ENCODE assay signal across 1 cellular context in the genomic region with DNA sequence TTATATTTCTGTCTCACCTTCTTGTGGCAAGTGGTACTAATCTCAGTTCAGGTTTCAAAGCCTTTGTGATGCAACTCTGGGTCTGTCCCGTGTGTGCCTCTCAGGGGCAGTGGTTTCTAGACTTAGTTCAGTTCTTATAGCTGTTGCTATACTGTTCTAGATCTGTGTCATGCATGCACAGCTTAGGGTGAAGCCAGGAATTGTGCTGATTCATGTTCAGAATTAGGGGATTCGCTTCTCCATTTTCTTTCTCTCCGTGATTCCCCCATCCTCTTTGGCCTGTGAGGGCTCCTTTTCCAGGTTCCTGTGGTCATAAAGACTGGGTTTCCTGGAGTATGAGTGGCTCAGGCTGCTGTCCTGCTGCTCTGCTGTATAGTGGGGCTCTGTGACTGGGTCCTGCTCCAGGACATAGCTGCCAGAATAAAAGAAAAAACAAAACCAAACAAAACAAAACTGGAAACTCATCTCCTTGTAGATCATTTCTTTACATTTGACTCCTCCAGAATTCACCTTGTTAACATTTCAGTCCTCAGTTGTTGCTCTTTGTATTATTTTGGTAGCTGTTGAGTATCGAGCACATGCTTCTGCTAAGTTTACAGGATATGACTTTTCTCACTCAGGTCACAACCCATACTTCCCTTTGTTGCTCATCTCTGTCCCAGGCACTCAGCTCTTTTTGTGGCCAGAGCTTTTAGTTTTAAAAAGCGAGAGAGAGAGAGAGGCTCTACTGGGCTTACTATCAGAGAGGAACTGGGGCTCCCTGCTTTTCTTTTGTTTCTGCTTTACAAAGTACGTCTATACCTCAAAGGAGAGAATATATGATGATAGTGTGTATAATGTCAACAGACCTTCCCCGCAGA.
TF ChIP-seq lines count a peak whose summit lies in the region.

No MANE protein-coding gene starts in this region.

TF ChIP-seq in K562, 482 proteins besides CTCF, POLR2A, EP300 and RAD21 (continued from another document and continues in another):
- TF ChIP-seq THAP12 (CRISPR knock-in tag; IDR thresholded peaks at IDR 0.05), result no peak
- no peak for TF ChIP-seq ZNF324 (CRISPR knock-in tag; IDR thresholded peaks at IDR 0.05)
- peak; percentile 42; the same call in 1 of the 2 replicates for TF ChIP-seq NBN (IDR thresholded peaks at IDR 0.05; ENCODE audit: low read depth)
- no peak for TF ChIP-seq NUFIP1 (IDR thresholded peaks at IDR 0.05; ENCODE audit: partially characterized antibody)
- TF ChIP-seq TCFL5 (CRISPR knock-in tag; conservative IDR thresholded peaks at IDR 0.05), result no peak
- TF ChIP-seq U2AF2 (optimal IDR thresholded peaks at IDR 0.05; ENCODE audit: low read depth, low read length), result no peak
- TF ChIP-seq GABPB1 (CRISPR knock-in tag; IDR thresholded peaks at IDR 0.05), result no peak
- 0 out of 2 replicates have a peak, but pooled peaks have one; percentile 17 for TF ChIP-seq TEAD4 (IDR thresholded peaks at IDR 0.05; ENCODE audit: low read length)
- no peak for TF ChIP-seq TEAD4 (CRISPR knock-in tag; IDR thresholded peaks at IDR 0.05; ENCODE audit: borderline replicate concordance)
- TF ChIP-seq MEF2D (tag; conservative IDR thresholded peaks at IDR 0.05; ENCODE audit: low read depth), result no peak
- TF ChIP-seq SMARCC2 (IDR thresholded peaks at IDR 0.05; ENCODE audit: low read depth), result peak; percentile 66
- TF ChIP-seq, protein P1, sequence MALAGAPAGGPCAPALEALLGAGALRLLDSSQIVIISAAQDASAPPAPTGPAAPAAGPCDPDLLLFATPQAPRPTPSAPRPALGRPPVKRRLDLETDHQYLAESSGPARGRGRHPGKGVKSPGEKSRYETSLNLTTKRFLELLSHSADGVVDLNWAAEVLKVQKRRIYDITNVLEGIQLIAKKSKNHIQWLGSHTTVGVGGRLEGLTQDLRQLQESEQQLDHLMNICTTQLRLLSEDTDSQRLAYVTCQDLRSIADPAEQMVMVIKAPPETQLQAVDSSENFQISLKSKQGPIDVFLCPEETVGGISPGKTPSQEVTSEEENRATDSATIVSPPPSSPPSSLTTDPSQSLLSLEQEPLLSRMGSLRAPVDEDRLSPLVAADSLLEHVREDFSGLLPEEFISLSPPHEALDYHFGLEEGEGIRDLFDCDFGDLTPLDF (CRISPR knock-in tag; IDR thresholded peaks at IDR 0.05), result no peak
- TF ChIP-seq RFX1 (IDR thresholded peaks at IDR 0.05), result no peak
- peak; percentile 76 for TF ChIP-seq CEBPG (CRISPR knock-in tag; IDR thresholded peaks at IDR 0.05)
- TF ChIP-seq CEBPG (tag; conservative IDR thresholded peaks at IDR 0.05 in 1 of 2, IDR thresholded peaks at IDR 0.05 in 1 of 2), result peak; percentile 61 to 81
- TF ChIP-seq BRCA1 (IDR thresholded peaks at IDR 0.05), result no peak
- no peak for TF ChIP-seq BRCA1 (CRISPR knock-in tag; IDR thresholded peaks at IDR 0.05)
- no peak for TF ChIP-seq ASH1L (IDR thresholded peaks at IDR 0.05; ENCODE audit: borderline replicate concordance, low read depth, partially characterized antibody)
- TF ChIP-seq MTA3 (IDR thresholded peaks at IDR 0.05; ENCODE audit: borderline replicate concordance), result no peak
- no peak for TF ChIP-seq ZFP1 (CRISPR knock-in tag; IDR thresholded peaks at IDR 0.05)
- no peak for TF ChIP-seq RBBP5 (IDR thresholded peaks at IDR 0.05; ENCODE audit: borderline replicate concordance, insufficient read depth, low read length, poor library complexity, severe bottlenecking)
- no peak for TF ChIP-seq FOXJ3 (CRISPR knock-in tag; IDR thresholded peaks at IDR 0.05)
- TF ChIP-seq PPARD (CRISPR knock-in tag; IDR thresholded peaks at IDR 0.05), result no peak
- no peak for TF ChIP-seq MLX (CRISPR knock-in tag; conservative IDR thresholded peaks at IDR 0.05)
- no peak for TF ChIP-seq STAT5B (CRISPR knock-in tag; IDR thresholded peaks at IDR 0.05)
- peak; percentile 98 for TF ChIP-seq NFE2 (IDR thresholded peaks at IDR 0.05; ENCODE audit: low read depth)
- no peak for TF ChIP-seq PHF21A (IDR thresholded peaks at IDR 0.05; ENCODE audit: borderline replicate concordance, low read depth)
- no peak for TF ChIP-seq EGR1 (conservative IDR thresholded peaks at IDR 0.05)
- no peak for TF ChIP-seq RBM22 (IDR thresholded peaks at IDR 0.05; ENCODE audit: low read depth, low read length, poor library complexity, severe bottlenecking)
- no peak for TF ChIP-seq MTF1 (CRISPR knock-in tag; IDR thresholded peaks at IDR 0.05; ENCODE audit: borderline replicate concordance)
- TF ChIP-seq CBFA2T2 (conservative IDR thresholded peaks at IDR 0.05), result no peak
- TF ChIP-seq NFRKB (IDR thresholded peaks at IDR 0.05; ENCODE audit: low read depth), result peak; percentile 77
- peak; percentile 30; the same call in 1 of the 2 replicates for TF ChIP-seq ATF7 (IDR thresholded peaks at IDR 0.05)
- TF ChIP-seq, protein P2, sequence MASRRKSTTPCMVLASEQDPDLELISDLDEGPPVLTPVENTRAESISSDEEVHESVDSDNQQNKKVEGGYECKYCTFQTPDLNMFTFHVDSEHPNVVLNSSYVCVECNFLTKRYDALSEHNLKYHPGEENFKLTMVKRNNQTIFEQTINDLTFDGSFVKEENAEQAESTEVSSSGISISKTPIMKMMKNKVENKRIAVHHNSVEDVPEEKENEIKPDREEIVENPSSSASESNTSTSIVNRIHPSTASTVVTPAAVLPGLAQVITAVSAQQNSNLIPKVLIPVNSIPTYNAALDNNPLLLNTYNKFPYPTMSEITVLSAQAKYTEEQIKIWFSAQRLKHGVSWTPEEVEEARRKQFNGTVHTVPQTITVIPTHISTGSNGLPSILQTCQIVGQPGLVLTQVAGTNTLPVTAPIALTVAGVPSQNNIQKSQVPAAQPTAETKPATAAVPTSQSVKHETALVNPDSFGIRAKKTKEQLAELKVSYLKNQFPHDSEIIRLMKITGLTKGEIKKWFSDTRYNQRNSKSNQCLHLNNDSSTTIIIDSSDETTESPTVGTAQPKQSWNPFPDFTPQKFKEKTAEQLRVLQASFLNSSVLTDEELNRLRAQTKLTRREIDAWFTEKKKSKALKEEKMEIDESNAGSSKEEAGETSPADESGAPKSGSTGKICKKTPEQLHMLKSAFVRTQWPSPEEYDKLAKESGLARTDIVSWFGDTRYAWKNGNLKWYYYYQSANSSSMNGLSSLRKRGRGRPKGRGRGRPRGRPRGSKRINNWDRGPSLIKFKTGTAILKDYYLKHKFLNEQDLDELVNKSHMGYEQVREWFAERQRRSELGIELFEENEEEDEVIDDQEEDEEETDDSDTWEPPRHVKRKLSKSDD (conservative IDR thresholded peaks at IDR 0.05; ENCODE audit: low read length), result no peak
- 0 out of 4 replicates have a peak, but pooled peaks of 1 of the 2 experiments have one; percentile 26 for TF ChIP-seq ZNF639 (CRISPR knock-in tag; conservative IDR thresholded peaks at IDR 0.05 in 1 of 2, IDR thresholded peaks at IDR 0.05 in 1 of 2)
- no peak for TF ChIP-seq POU5F1 (IDR thresholded peaks at IDR 0.05; ENCODE audit: borderline replicate concordance, low read depth, low read length, partially characterized antibody)
- peak; percentile 37; the same call in 1 of the 2 replicates for TF ChIP-seq CREB3L1 (IDR thresholded peaks at IDR 0.05; ENCODE audit: borderline replicate concordance, low read depth)
- TF ChIP-seq ILF3 (IDR thresholded peaks at IDR 0.05; ENCODE audit: borderline replicate concordance), result no peak
- no peak for TF ChIP-seq SMAD2 (IDR thresholded peaks at IDR 0.05; ENCODE audit: low read depth, low read length)
- TF ChIP-seq ZNF3 (CRISPR knock-in tag; IDR thresholded peaks at IDR 0.05), result no peak
- TF ChIP-seq ZNF589 (CRISPR knock-in tag; IDR thresholded peaks at IDR 0.05; ENCODE audit: low read depth), result no peak
- TF ChIP-seq KDM5B (IDR thresholded peaks at IDR 0.05; ENCODE audit: insufficient replicate concordance, low read depth, low read length), result peak; percentile 25
- no peak for TF ChIP-seq CBX3 (IDR thresholded peaks at IDR 0.05; ENCODE audit: borderline replicate concordance in 1 of 2, low read length in 2 of 2)
- no peak for TF ChIP-seq E2F4 (CRISPR knock-in tag; IDR thresholded peaks at IDR 0.05; ENCODE audit: low read depth)
- no peak for TF ChIP-seq ZZZ3 (IDR thresholded peaks at IDR 0.05)
- 0 out of 2 replicates have a peak, but pooled peaks have one; percentile 15 for TF ChIP-seq CTBP1 (IDR thresholded peaks at IDR 0.05; ENCODE audit: borderline replicate concordance)
- no peak for TF ChIP-seq FOXA1 (IDR thresholded peaks at IDR 0.05; ENCODE audit: borderline replicate concordance)
- peak; percentile 92 for TF ChIP-seq BACH1 (tag; IDR thresholded peaks at IDR 0.05)
- TF ChIP-seq HINFP (tag; conservative IDR thresholded peaks at IDR 0.05; ENCODE audit: low read depth), result no peak
- no peak for TF ChIP-seq ZNF354B (CRISPR knock-in tag; IDR thresholded peaks at IDR 0.05)
- TF ChIP-seq HDAC1 (IDR thresholded peaks at IDR 0.05), result no peak
- no peak for TF ChIP-seq HDAC6 (IDR thresholded peaks at IDR 0.05; ENCODE audit: low read depth, low read length)
- no peak for TF ChIP-seq RNF2 (IDR thresholded peaks at IDR 0.05)
- TF ChIP-seq MAZ (CRISPR knock-in tag; conservative IDR thresholded peaks at IDR 0.05 in 1 of 2, IDR thresholded peaks at IDR 0.05 in 1 of 2), result no peak
- TF ChIP-seq ZNF696 (CRISPR knock-in tag; conservative IDR thresholded peaks at IDR 0.05), result no peak
- TF ChIP-seq KLF6 (CRISPR knock-in tag; IDR thresholded peaks at IDR 0.05; ENCODE audit: borderline replicate concordance), result no peak
- TF ChIP-seq DACH1 (IDR thresholded peaks at IDR 0.05; ENCODE audit: partially characterized antibody), result no peak
- peak; percentile 50 for TF ChIP-seq MYC (IDR thresholded peaks at IDR 0.05; ENCODE audit: low read depth, low read length)
- no peak for TF ChIP-seq MYC (CRISPR knock-in tag; IDR thresholded peaks at IDR 0.05; ENCODE audit: borderline replicate concordance, low read depth)
- no peak for TF ChIP-seq NR2F6 (CRISPR knock-in tag; IDR thresholded peaks at IDR 0.05)
- TF ChIP-seq RHOXF2B (CRISPR knock-in tag; conservative IDR thresholded peaks at IDR 0.05), result no peak
- TF ChIP-seq ZNF561 (CRISPR knock-in tag; conservative IDR thresholded peaks at IDR 0.05), result no peak
- no peak for TF ChIP-seq SPI1 (IDR thresholded peaks at IDR 0.05; ENCODE audit: borderline replicate concordance, low read depth, low read length)
- no peak for TF ChIP-seq PCBP1 (IDR thresholded peaks at IDR 0.05; ENCODE audit: low read depth, low read length, poor library complexity, severe bottlenecking)
